20 cellular contexts compared by ENCODE assay signal in the genomic region with DNA sequence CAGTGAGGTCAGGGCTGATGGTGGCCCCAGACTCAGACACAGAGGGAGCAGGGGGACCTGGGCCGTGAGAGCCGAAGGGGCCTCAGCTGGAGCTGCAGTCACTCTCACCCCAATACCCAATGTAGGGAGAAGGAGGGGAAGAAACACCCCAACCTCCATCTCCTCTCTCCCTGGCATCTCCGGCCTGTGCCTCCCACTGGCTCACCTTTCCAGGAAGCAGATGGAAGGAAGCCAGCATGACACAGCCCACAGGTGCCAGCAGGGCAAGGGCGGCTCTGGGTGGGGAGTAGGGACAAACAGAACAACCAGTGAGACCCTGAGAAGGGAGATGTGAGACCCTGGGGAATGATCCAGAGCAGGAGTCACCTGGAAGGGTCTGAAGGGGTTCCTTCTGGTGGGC. TPM values are rescaled to one million over a fixed set of nuclear protein-coding genes. Genes with fewer than 3 reads are reported as not detected.
DNase-seq lines count a peak whose midpoint lies in the region; ATAC-seq and TF ChIP-seq lines count a peak whose summit lies in the region.
"Had no signal": no experiment of that assay in that cellular context is flagged by ENCODE, and none has a peak within 500 bp of the region (broad histone marks: within the 10 kb centered on the region; RNA-seq: fewer than 3 reads in every experiment).

No MANE protein-coding gene starts in this region.

- no CpG with 5 or more reads among the region's 4 CpGs for whole genome bisulfite sequencing in neuronal stem cell (ENCODE audit: extremely low coverage in 2 of 2, insufficient read length in 2 of 2, insufficient replicate concordance in 1 of 2), 2 donors

- intact Hi-C loops in PC-3 (cut with micrococcal nuclease), result loop anchor here (5.0 kb wide), 1 partner anchor 246 kb away; no protein-coding TSS in a partner anchor

- H3K14ac ChIP-seq in neuronal stem cell (ENCODE audit: low read length), result no peak overlapping the region

- no peak for ATAC-seq in PC-3
- ATAC-seq: CD8-positive, alpha-beta T cell; T-cell had no signal

- no peak overlapping the region for H2AFZ ChIP-seq in PC-3 (ENCODE audit: low read length)
- no peak overlapping the region for H2AFZ ChIP-seq in neuronal stem cell (ENCODE audit: low read length)

- no peak overlapping the region for H3K9ac ChIP-seq in PC-3 (ENCODE audit: low read length)
- no peak overlapping the region for H3K9ac ChIP-seq in neuronal stem cell (ENCODE audit: low read depth, low read length, poor library complexity)

- no peak overlapping the region for H3K4me2 ChIP-seq in PC-3 (ENCODE audit: low read length)
- no peak overlapping the region for H3K4me2 ChIP-seq in neuronal stem cell (ENCODE audit: insufficient read depth, low read length, poor library complexity, severe bottlenecking)

- no peaks in the 10 kb centered on the region for H3K27me3 ChIP-seq in PC-3 (ENCODE audit: low read length)
- peaks cover 0 to 3% (median 0%) of the 10 kb centered on the region in 3 experiments for H3K27me3 ChIP-seq in neuronal stem cell (ENCODE audit: control insufficient read depth in 3 of 3, insufficient read depth in 3 of 3, low read depth in 1 of 3, low read length in 3 of 3)
- no peaks in the 10 kb centered on the region for H3K27me3 ChIP-seq in MG63

- H3K4me3 ChIP-seq in PC-3 (ENCODE audit: low read length) (no peak overlapping the region), neuronal stem cell (ENCODE audit: low read length in 2 of 2) (no peak overlapping the region), MG63 (no peak overlapping the region)
- H3K4me3 ChIP-seq: SJCRH30 had no signal

- no peak for TF ChIP-seq CTCF in PC-3 (conservative IDR thresholded peaks at IDR 0.05; ENCODE audit: low read depth, low read length)

- H2BK12ac ChIP-seq in neuronal stem cell (ENCODE audit: low read length), result no peak overlapping the region

- H3K4ac ChIP-seq in neuronal stem cell (ENCODE audit: low read length), result no peak overlapping the region

- peak overlapping the region; percentile 10 for H2BK5ac ChIP-seq in neuronal stem cell (ENCODE audit: low read length)

- peak overlapping the region; percentile 4 for H2BK120ac ChIP-seq in neuronal stem cell (ENCODE audit: low read depth, low read length)

- H2AK5ac ChIP-seq in neuronal stem cell (ENCODE audit: low read depth, low read length), result peak overlapping the region; percentile 96

- H3K23ac ChIP-seq in neuronal stem cell (ENCODE audit: low read depth, low read length, poor library complexity), result peak overlapping the region; percentile 13

- no peak overlapping the region for H3K27ac ChIP-seq in PC-3 (ENCODE audit: low read length)
- H3K27ac ChIP-seq in neuronal stem cell (replicated peaks; ENCODE audit: low read length), result no peak overlapping the region
- H3K27ac ChIP-seq: 22Rv1, SJCRH30 had no signal

- H3K9me2 ChIP-seq in PC-3 (replicated peaks; ENCODE audit: low read length), result no peaks in the 10 kb centered on the region

- H3K4me1 ChIP-seq in PC-3 (ENCODE audit: insufficient read depth, low read length) (no peaks in the 10 kb centered on the region), neuronal stem cell (ENCODE audit: control insufficient read depth in 2 of 2, insufficient read depth in 1 of 2, low read depth in 1 of 2, low read length in 2 of 2) (peaks cover 15 to 18% of the 10 kb centered on the region in 2 donors)

- H4K8ac ChIP-seq in neuronal stem cell (ENCODE audit: low read depth, low read length), result no peak overlapping the region

- peak overlapping the region; percentile 86 for H2BK15ac ChIP-seq in neuronal stem cell (ENCODE audit: low read length)

- no peaks in the 10 kb centered on the region for H3K9me3 ChIP-seq in PC-3 (ENCODE audit: low read length)
- H3K9me3 ChIP-seq in neuronal stem cell (replicated peaks in 1 of 2; ENCODE audit: control insufficient read depth in 2 of 2, insufficient read depth in 1 of 2, low read depth in 1 of 2, low read length in 2 of 2), result no peaks in the 10 kb centered on the region
- H3K9me3 ChIP-seq in MG63, result no peaks in the 10 kb centered on the region
- H3K9me3 ChIP-seq: SJCRH30 had no signal

- H4K20me1 ChIP-seq in PC-3 (ENCODE audit: low read length), result no peaks in the 10 kb centered on the region

- H4K91ac ChIP-seq in neuronal stem cell (ENCODE audit: low read depth, low read length, poor library complexity), result no peak overlapping the region

- no peaks in the 10 kb centered on the region for H3F3A ChIP-seq in PC-3 (ENCODE audit: low read length, unreplicated experiment)

- DNase-seq in DMS 273 (lab: John Stamatoyannopoulos, UW; ENCODE audit: unreplicated experiment) (peak; percentile 9), DMS 273 treated with DMSO at 0.1 percent for 48 hours (lab: John Stamatoyannopoulos, UW) (no peak), GM19238 (ENCODE audit: insufficient read length, low spot score) (peak; percentile 2), PC-3 (peak; percentile 24), neuronal stem cell (ENCODE audit: low spot score) (no peak), NK-92 (lab: John Stamatoyannopoulos, UW; ENCODE audit: unreplicated experiment) (no peak), MG63 (no peak)
- DNase-seq in stimulated activated naive CD4-positive, alpha-beta T cell (lab: John Stamatoyannopoulos, UW), result no peak
- DNase-seq: C1 segment of cervical spinal cord; CD8-positive, alpha-beta T cell; EL; GF-D8; Karpas-422; NCI-H1436; NCI-H187 treated with DMSO at 0.1 percent for 48 hours; NCI-H524 treated with DMSO at 0.1 percent for 48 hours; SJCRH30; T-cell had no signal

- no peaks in the 10 kb centered on the region for H3K79me2 ChIP-seq in PC-3 (ENCODE audit: low read length)

- H3K18ac ChIP-seq in neuronal stem cell (ENCODE audit: low read length), result peak overlapping the region; percentile 11

- POLR2A ChIA-PET in PC-3 (lab: Charles Lee; ENCODE audit: unreplicated experiment), result no interaction called here

- BruUV-seq in PC-3 (replicated peaks; lab: Mats Ljungman, UMichigan), result no TSS peak

- peaks cover 3% of the 10 kb centered on the region for H3K79me1 ChIP-seq in neuronal stem cell (ENCODE audit: low read depth, low read length)

- H3K36me3 ChIP-seq in PC-3 (ENCODE audit: low read depth, low read length), result no peaks in the 10 kb centered on the region
- peaks cover 0 to 2% of the 10 kb centered on the region in 2 donors for H3K36me3 ChIP-seq in neuronal stem cell (replicated peaks in 1 of 2; ENCODE audit: control insufficient read depth in 2 of 2, insufficient read depth in 2 of 2, low read length in 2 of 2)
- H3K36me3 ChIP-seq in MG63, result no peaks in the 10 kb centered on the region
- H3K36me3 ChIP-seq: SJCRH30 had no signal

- CTCF ChIA-PET in PC-3 (lab: Charles Lee), result no interaction called here

RNA-seq across cellular contexts. Expression of gene CRB2, which starts 3.0 kb away (rescaled TPM):
- not detected in 2 replicates for total RNA-seq in PC-3 (2014; rRNA removed)
- 41.7 TPM for polyA plus RNA-seq in neuronal stem cell (2013, experiment 1 of 2)
- polyA plus RNA-seq in neuronal stem cell (2013, experiment 2 of 2), result 41.7 TPM
- total RNA-seq in MG63 (2014; rRNA removed; shearing (Covaris generic); ENCODE audit: low replicate concordance), result not detected in 2 replicates
- total RNA-seq: CD8-positive, alpha-beta T cell; M059J had no signal

Comparison
In these comparisons a context has a peak if more than half of its experiments do, and no peak if none do; other contexts are left out.
1. DNase-seq: peak in DMS 273 (single experiment), GM19238 (single experiment) and PC-3 (single experiment); none in DMS 273 treated with DMSO at 0.1 percent for 48 hours (single experiment), neuronal stem cell (single experiment), NK-92 (single experiment), MG63 (single experiment) and stimulated activated naive CD4-positive, alpha-beta T cell (0 of 6).